30 cellular contexts compared by ENCODE assay signal in the genomic region with DNA sequence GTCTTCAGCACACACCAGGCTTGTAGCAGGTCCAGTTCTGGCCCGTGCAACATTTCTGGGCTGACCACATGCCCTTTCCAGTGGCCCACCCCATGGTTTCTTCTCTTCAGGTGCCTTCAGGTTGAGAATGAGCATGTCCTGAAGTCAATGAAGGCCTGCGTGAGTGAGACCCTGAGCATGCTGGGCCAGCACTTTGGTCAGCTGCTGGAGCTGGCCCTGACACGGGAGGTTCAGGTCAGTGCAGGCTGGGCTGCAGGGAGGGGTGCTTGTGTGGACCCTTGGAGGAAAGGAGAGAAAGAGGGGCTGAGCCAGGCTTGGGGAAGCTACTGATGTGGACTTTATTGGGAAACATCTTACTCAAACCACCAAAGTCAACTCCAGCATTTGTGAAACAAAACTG.
"Had no signal": no experiment of that assay in that cellular context is flagged by ENCODE, and none has a peak within 500 bp of the region (broad histone marks: within the 10 kb centered on the region; RNA-seq: fewer than 3 reads in every experiment).

No MANE protein-coding gene starts in this region.

- H3K4me3 ChIP-seq: adrenal gland, body of pancreas had no signal

- H3K27me3 ChIP-seq: adrenal gland, body of pancreas had no signal

- H3K9me3 ChIP-seq: adrenal gland, body of pancreas had no signal

- ATAC-seq: activated CD4-positive, CD25-positive, alpha-beta regulatory T cell treated with anti-CD3 and anti-CD28 coated beads, Interleukin-2, amount 50 U/mL, for 24 hours; activated CD8-positive, alpha-beta memory T cell treated with anti-CD3 and anti-CD28 coated beads, Interleukin-2, amount 10 ng/mL, durations not matched to agents 7 days and 5 days; activated CD8-positive, alpha-beta T cell treated with anti-CD3 and anti-CD28 coated beads for 36 hours; activated naive CD8-positive, alpha-beta T cell treated with anti-CD3 and anti-CD28 coated beads, Interleukin-2, amount 50 U/mL, for 24 hours; body of pancreas; effector memory CD8-positive, alpha-beta T cell; T-helper 17 cell had no signal

- H3K27ac ChIP-seq: adrenal gland, body of pancreas, WERI-Rb-1 had no signal

- DNase-seq: activated B cell treated with CpG ODN at 0.5 μM for 24 hours; activated CD4-positive, alpha-beta T cell treated with anti-CD3 and anti-CD28 coated beads for 48 hours; activated CD4-positive, alpha-beta T cell treated with anti-CD3 and anti-CD28 coated beads, Interleukin-2, amount 50 U/mL, for 1 hour; activated CD4-positive, alpha-beta T cell treated with anti-CD3 and anti-CD28 coated beads, Interleukin-2, amount 50 U/mL, for 48 hours; activated CD8-positive, alpha-beta memory T cell treated with anti-CD3 and anti-CD28 coated beads, Interleukin-2, amount 10 ng/mL, durations not matched to agents 7 days and 5 days; activated CD8-positive, alpha-beta memory T cell treated with anti-CD3 and anti-CD28 coated beads, Interleukin-2, amount 50 U/mL, for 4 hours; activated CD8-positive, alpha-beta T cell treated with anti-CD3 and anti-CD28 coated beads for 36 hours; activated effector memory CD4-positive, alpha-beta T cell treated with anti-CD3 and anti-CD28 coated beads, Interleukin-2, amount 50 U/mL, for 16 hours; activated naive CD4-positive, alpha-beta T cell treated with anti-CD3 and anti-CD28 coated beads for 36 hours; activated naive CD8-positive, alpha-beta T cell treated with anti-CD3 and anti-CD28 coated beads for 36 hours; activated naive CD8-positive, alpha-beta T cell treated with anti-CD3 and anti-CD28 coated beads, Interleukin-2, amount 50 U/mL, for 24 hours; activated T-cell treated with anti-CD3 and anti-CD28 coated beads, Interleukin-2, amount 50 U/mL, for 1 hour; activated T-cell treated with anti-CD3 and anti-CD28 coated beads, Interleukin-2, amount 50 U/mL, for 48 hours; adrenal gland; amygdala; aorta; body of pancreas; caudate nucleus; cortex of kidney; dermis blood vessel endothelial cell; effector CD4-positive, alpha-beta T cell; effector memory CD8-positive, alpha-beta T cell; erythroblast; foreskin fibroblast; head of caudate nucleus; T-helper 1 cell; T-helper 17 cell; T1000; WERI-Rb-1 had no signal

- H3K4me1 ChIP-seq: adrenal gland, body of pancreas had no signal

- H3K36me3 ChIP-seq: adrenal gland, WERI-Rb-1 had no signal
